ENCODE assay signal across 2 cellular contexts in the genomic region with DNA sequence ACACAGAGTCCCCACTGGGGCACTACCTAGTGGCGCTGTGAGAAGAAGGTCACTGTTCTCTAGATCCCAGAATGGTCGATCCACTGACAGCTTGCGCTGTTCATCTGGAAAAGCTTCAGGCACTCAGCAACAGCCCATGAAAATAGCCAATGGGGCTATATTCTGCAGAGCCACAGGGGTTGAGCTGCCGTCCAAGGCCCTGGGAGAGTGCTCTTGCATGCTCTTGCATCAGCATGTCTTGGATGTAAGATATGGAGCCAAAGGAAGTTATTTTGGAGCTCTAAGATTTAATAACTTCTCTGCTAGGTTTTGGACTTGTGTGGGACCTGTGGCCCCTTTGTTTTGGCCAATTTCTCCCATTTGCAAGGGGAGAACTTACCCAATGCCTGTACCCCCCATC.
TF ChIP-seq lines count a peak whose summit lies in the region.

No MANE protein-coding gene starts in this region.

TF ChIP-seq in K562, 482 proteins besides CTCF, POLR2A, EP300 and RAD21 (continued from another document):
- TF ChIP-seq CEBPG (CRISPR knock-in tag; IDR thresholded peaks at IDR 0.05) (peak; percentile 37; the same call in 1 of the 2 replicates), CEBPG (tag; conservative IDR thresholded peaks at IDR 0.05 in 1 of 2, IDR thresholded peaks at IDR 0.05 in 1 of 2) (peak; percentile 49 to 64; a peak in 3 of 4 replicates), IFI16 (CRISPR knock-in tag; IDR thresholded peaks at IDR 0.05) (no peak), PHB2 (IDR thresholded peaks at IDR 0.05; ENCODE audit: low read depth) (no peak), MCM3 (IDR thresholded peaks at IDR 0.05) (no peak)
TF ChIP-seq in K562: peak in this region for 2.

TF ChIP-seq in GM23338, 12 proteins besides CTCF, POLR2A, EP300 and RAD21 (continued from another document):
- TF ChIP-seq, protein P1, sequence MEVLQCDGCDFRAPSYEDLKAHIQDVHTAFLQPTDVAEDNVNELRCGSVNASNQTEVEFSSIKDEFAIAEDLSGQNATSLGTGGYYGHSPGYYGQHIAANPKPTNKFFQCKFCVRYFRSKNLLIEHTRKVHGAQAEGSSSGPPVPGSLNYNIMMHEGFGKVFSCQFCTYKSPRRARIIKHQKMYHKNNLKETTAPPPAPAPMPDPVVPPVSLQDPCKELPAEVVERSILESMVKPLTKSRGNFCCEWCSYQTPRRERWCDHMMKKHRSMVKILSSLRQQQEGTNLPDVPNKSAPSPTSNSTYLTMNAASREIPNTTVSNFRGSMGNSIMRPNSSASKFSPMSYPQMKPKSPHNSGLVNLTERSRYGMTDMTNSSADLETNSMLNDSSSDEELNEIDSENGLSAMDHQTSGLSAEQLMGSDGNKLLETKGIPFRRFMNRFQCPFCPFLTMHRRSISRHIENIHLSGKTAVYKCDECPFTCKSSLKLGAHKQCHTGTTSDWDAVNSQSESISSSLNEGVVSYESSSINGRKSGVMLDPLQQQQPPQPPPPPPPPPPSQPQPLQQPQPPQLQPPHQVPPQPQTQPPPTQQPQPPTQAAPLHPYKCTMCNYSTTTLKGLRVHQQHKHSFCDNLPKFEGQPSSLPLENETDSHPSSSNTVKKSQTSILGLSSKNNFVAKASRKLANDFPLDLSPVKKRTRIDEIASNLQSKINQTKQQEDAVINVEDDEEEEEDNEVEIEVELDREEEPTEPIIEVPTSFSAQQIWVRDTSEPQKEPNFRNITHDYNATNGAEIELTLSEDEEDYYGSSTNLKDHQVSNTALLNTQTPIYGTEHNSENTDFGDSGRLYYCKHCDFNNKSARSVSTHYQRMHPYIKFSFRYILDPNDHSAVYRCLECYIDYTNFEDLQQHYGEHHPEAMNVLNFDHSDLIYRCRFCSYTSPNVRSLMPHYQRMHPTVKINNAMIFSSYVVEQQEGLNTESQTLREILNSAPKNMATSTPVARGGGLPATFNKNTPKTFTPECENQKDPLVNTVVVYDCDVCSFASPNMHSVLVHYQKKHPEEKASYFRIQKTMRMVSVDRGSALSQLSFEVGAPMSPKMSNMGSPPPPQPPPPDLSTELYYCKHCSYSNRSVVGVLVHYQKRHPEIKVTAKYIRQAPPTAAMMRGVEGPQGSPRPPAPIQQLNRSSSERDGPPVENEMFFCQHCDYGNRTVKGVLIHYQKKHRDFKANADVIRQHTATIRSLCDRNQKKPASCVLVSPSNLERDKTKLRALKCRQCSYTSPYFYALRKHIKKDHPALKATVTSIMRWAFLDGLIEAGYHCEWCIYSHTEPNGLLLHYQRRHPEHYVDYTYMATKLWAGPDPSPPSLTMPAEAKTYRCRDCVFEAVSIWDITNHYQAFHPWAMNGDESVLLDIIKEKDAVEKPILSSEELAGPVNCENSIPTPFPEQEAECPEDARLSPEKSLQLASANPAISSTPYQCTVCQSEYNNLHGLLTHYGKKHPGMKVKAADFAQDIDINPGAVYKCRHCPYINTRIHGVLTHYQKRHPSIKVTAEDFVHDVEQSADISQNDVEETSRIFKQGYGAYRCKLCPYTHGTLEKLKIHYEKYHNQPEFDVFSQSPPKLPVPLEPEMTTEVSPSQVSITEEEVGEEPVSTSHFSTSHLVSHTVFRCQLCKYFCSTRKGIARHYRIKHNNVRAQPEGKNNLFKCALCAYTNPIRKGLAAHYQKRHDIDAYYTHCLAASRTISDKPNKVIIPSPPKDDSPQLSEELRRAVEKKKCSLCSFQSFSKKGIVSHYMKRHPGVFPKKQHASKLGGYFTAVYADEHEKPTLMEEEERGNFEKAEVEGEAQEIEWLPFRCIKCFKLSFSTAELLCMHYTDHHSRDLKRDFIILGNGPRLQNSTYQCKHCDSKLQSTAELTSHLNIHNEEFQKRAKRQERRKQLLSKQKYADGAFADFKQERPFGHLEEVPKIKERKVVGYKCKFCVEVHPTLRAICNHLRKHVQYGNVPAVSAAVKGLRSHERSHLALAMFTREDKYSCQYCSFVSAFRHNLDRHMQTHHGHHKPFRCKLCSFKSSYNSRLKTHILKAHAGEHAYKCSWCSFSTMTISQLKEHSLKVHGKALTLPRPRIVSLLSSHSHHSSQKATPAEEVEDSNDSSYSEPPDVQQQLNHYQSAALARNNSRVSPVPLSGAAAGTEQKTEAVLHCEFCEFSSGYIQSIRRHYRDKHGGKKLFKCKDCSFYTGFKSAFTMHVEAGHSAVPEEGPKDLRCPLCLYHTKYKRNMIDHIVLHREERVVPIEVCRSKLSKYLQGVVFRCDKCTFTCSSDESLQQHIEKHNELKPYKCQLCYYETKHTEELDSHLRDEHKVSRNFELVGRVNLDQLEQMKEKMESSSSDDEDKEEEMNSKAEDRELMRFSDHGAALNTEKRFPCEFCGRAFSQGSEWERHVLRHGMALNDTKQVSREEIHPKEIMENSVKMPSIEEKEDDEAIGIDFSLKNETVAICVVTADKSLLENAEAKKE (CRISPR knock-in tag; IDR thresholded peaks at IDR 0.05) = no peak
- no peak for TF ChIP-seq POLR2AphosphoS5 (IDR thresholded peaks at IDR 0.05; ENCODE audit: low read depth)
- TF ChIP-seq ZNF114 (CRISPR knock-in tag; IDR thresholded peaks at IDR 0.05) = no peak
- TF ChIP-seq EZH2 (IDR thresholded peaks at IDR 0.05; ENCODE audit: low read depth, unreplicated experiment) = no peak
- TF ChIP-seq CREB1 (CRISPR knock-in tag; IDR thresholded peaks at IDR 0.05; ENCODE audit: low read depth) = no peak
